ENCODE assay signal across 30 cellular contexts in genomic region chr10:995559-995926, GRCh38. TPM values are rescaled to one million over a fixed set of nuclear protein-coding genes. Genes with fewer than 3 reads are reported as not detected.
A peak's percentile ranks its signal among the peaks of the same experiment; 100 is the strongest.
DNase-seq lines count a peak whose midpoint lies in the region; ATAC-seq and TF ChIP-seq lines count a peak whose summit lies in the region.
"Had no signal": no experiment of that assay in that cellular context is flagged by ENCODE, and none has a peak within 500 bp of the region (broad histone marks: within the 10 kb centered on the region; RNA-seq: fewer than 3 reads in every experiment).

No MANE protein-coding gene starts in this region.

- H3K27ac ChIP-seq in DND-41 (ENCODE audit: low read length): no peak overlapping the region
- no peak overlapping the region for H3K27ac ChIP-seq in mesendoderm (ENCODE audit: low read depth, low read length)
- no peak overlapping the region for H3K27ac ChIP-seq in uterus
- H3K27ac ChIP-seq: epithelial cell of prostate, HL-60, neutrophil, stomach had no signal

- H3K4ac ChIP-seq in mesendoderm (ENCODE audit: low read depth, low read length): no peak overlapping the region

- H3K4me3 Mint-ChIP-seq in activated T-cell treated with anti-CD3 and anti-CD28 coated beads, Interleukin-2, amount 50 U/mL, for 72 hours: no peak overlapping the region
- no peak overlapping the region for H3K4me3 Mint-ChIP-seq in activated T-cell treated with anti-CD3 and anti-CD28 coated beads, Interleukin-2, amount 50 U/mL, for 4 hours
- no peak overlapping the region for H3K4me3 Mint-ChIP-seq in activated T-helper 17 cell treated with anti-CD3 and anti-CD28 coated beads, Interleukin-2, amount 50 U/mL, for 72 hours
- H3K4me3 Mint-ChIP-seq: activated naive CD8-positive, alpha-beta T cell treated with anti-CD3 and anti-CD28 coated beads for 36 hours had no signal

- no peak for ATAC-seq in activated T-cell treated with anti-CD3 and anti-CD28 coated beads, Interleukin-2, amount 50 U/mL, for 72 hours (replicated peaks in 1 of 2)
- ATAC-seq in activated T-cell treated with anti-CD3 and anti-CD28 coated beads, Interleukin-2, amount 50 U/mL, for 4 hours: no peak
- ATAC-seq in DND-41 (ENCODE audit: insufficient read depth, low read depth): peak; percentile 36; the same call in 1 of the 3 replicates
- ATAC-seq in activated T-helper 17 cell treated with anti-CD3 and anti-CD28 coated beads, Interleukin-2, amount 50 U/mL, for 72 hours (replicated peaks): no peak
- ATAC-seq: left cardiac atrium, PC-3, right cardiac atrium had no signal

- no peak overlapping the region for H3K56ac ChIP-seq in mesendoderm (ENCODE audit: low read length)

- H3K9me3 ChIP-seq in DND-41 (ENCODE audit: insufficient read depth, low read length, severe bottlenecking): no peaks in the 10 kb centered on the region
- no peaks in the 10 kb centered on the region for H3K9me3 ChIP-seq in uterus
- H3K9me3 ChIP-seq: HAP-1, neutrophil, stomach had no signal

- no peak overlapping the region for H3K9ac ChIP-seq in DND-41 (ENCODE audit: low read depth, low read length)
- H3K9ac ChIP-seq in mesendoderm (ENCODE audit: low read length): no peak overlapping the region

- H2AFZ ChIP-seq in DND-41 (ENCODE audit: low read depth, low read length): no peak overlapping the region

- no peak overlapping the region for H3K23ac ChIP-seq in mesendoderm (ENCODE audit: low read length)

- H2AK5ac ChIP-seq in mesendoderm (ENCODE audit: low read length): no peak overlapping the region

- H4K20me1 ChIP-seq in DND-41 (ENCODE audit: insufficient read depth, low read length): peaks cover 37% of the 10 kb centered on the region

- no peaks in the 10 kb centered on the region for H3K27me3 Mint-ChIP-seq in activated T-cell treated with anti-CD3 and anti-CD28 coated beads, Interleukin-2, amount 50 U/mL, for 72 hours (ENCODE audit: low read depth)
- H3K27me3 Mint-ChIP-seq in activated T-cell treated with anti-CD3 and anti-CD28 coated beads, Interleukin-2, amount 50 U/mL, for 4 hours (ENCODE audit: low read depth): no peaks in the 10 kb centered on the region
- no peaks in the 10 kb centered on the region for H3K27me3 Mint-ChIP-seq in activated T-helper 17 cell treated with anti-CD3 and anti-CD28 coated beads, Interleukin-2, amount 50 U/mL, for 72 hours
- H3K27me3 Mint-ChIP-seq: activated naive CD8-positive, alpha-beta T cell treated with anti-CD3 and anti-CD28 coated beads for 36 hours; CD4-positive, alpha-beta memory T cell had no signal

- intact Hi-C loops in uterus (cut with DNase I; ENCODE audit: low total_unique reads): no loop called here

- H3K4me3 ChIP-seq in DND-41 (ENCODE audit: low read depth in 1 of 2, low read length in 2 of 2): no peak overlapping the region
- no peak overlapping the region for H3K4me3 ChIP-seq in mesendoderm (ENCODE audit: low read length)
- no peak overlapping the region for H3K4me3 ChIP-seq in uterus
- H3K4me3 ChIP-seq: HAP-1, stomach had no signal

- TF ChIP-seq CTCF in DND-41 (IDR thresholded peaks at IDR 0.05; ENCODE audit: borderline replicate concordance, extremely low read depth, low read length, poor library complexity, severe bottlenecking) (no peak), uterus (IDR thresholded peaks at IDR 0.05) (no peak)

- no peaks in the 10 kb centered on the region for H3K9me3 Mint-ChIP-seq in activated T-cell treated with anti-CD3 and anti-CD28 coated beads, Interleukin-2, amount 50 U/mL, for 72 hours
- H3K9me3 Mint-ChIP-seq in activated T-cell treated with anti-CD3 and anti-CD28 coated beads, Interleukin-2, amount 50 U/mL, for 4 hours: no peaks in the 10 kb centered on the region
- H3K9me3 Mint-ChIP-seq in activated T-helper 17 cell treated with anti-CD3 and anti-CD28 coated beads, Interleukin-2, amount 50 U/mL, for 72 hours: no peaks in the 10 kb centered on the region
- H3K9me3 Mint-ChIP-seq: activated naive CD8-positive, alpha-beta T cell treated with anti-CD3 and anti-CD28 coated beads for 36 hours; CD4-positive, alpha-beta memory T cell had no signal

- peaks cover 22% of the 10 kb centered on the region for H3K79me1 ChIP-seq in mesendoderm (ENCODE audit: low read length)

- DNase-seq in activated T-cell treated with anti-CD3 and anti-CD28 coated beads, Interleukin-2, amount 50 U/mL, for 72 hours: no peak
- DNase-seq in activated T-cell treated with anti-CD3 and anti-CD28 coated beads, Interleukin-2, amount 50 U/mL, for 4 hours: no peak
- DNase-seq in DND-41 (no peak), mesenteric fat pad (ENCODE audit: low spot score) (peak; percentile 37), NCI-H2029 treated with DMSO at 0.1 percent for 48 hours (lab: John Stamatoyannopoulos, UW) (no peak), mesendoderm (no peak), uterus (no peak)
- DNase-seq: activated naive CD8-positive, alpha-beta T cell treated with anti-CD3 and anti-CD28 coated beads for 36 hours; aorta; CD4-positive, alpha-beta memory T cell; effector CD4-positive, alpha-beta T cell; hippocampal formation; left cardiac atrium; NCI-H2029; NCI-H526; NK-92 treated with Interleukin-12 subunit alpha and Interleukin-12 subunit beta, amount 100 ng/mL, for 24 hours; PC-3; posterior cingulate gyrus; right cardiac atrium; SHP77 treated with DMSO at 0.1 percent for 48 hours; stimulated activated CD8-positive, alpha-beta memory T cell treated with anti-CD3 and anti-CD28 coated beads, Interleukin-4, amount 100 ng/mL, for 48 hours; stomach had no signal

- peak overlapping the region; percentile 55 for H3K27ac Mint-ChIP-seq in activated T-cell treated with anti-CD3 and anti-CD28 coated beads, Interleukin-2, amount 50 U/mL, for 72 hours
- peak overlapping the region; percentile 26 for H3K27ac Mint-ChIP-seq in activated T-helper 17 cell treated with anti-CD3 and anti-CD28 coated beads, Interleukin-2, amount 50 U/mL, for 72 hours
- H3K27ac Mint-ChIP-seq: activated naive CD8-positive, alpha-beta T cell treated with anti-CD3 and anti-CD28 coated beads for 36 hours had no signal

- H3K4me1 ChIP-seq in DND-41 (ENCODE audit: insufficient read depth, low read length): peaks cover 7% of the 10 kb centered on the region
- no peaks in the 10 kb centered on the region for H3K4me1 ChIP-seq in mesendoderm (ENCODE audit: control insufficient read depth, low read depth, low read length)
- H3K4me1 ChIP-seq in uterus: no peaks in the 10 kb centered on the region
- H3K4me1 ChIP-seq: HAP-1 had no signal

- H3K36me3 Mint-ChIP-seq in activated T-cell treated with anti-CD3 and anti-CD28 coated beads, Interleukin-2, amount 50 U/mL, for 72 hours (ENCODE audit: insufficient read depth in 2 of 2): peaks cover 20 to 54% of the 10 kb centered on the region in 2 donors
- peaks cover 67% of the 10 kb centered on the region for H3K36me3 Mint-ChIP-seq in activated T-cell treated with anti-CD3 and anti-CD28 coated beads, Interleukin-2, amount 50 U/mL, for 4 hours (ENCODE audit: insufficient read depth)
- peaks cover 96% of the 10 kb centered on the region for H3K36me3 Mint-ChIP-seq in activated T-helper 17 cell treated with anti-CD3 and anti-CD28 coated beads, Interleukin-2, amount 50 U/mL, for 72 hours (ENCODE audit: low read depth)

- no peak for TF ChIP-seq POLR2A in uterus (IDR thresholded peaks at IDR 0.05)

- H3K27me3 ChIP-seq in DND-41 (ENCODE audit: insufficient read depth, low read length, poor library complexity) (no peaks in the 10 kb centered on the region), mesendoderm (ENCODE audit: insufficient read depth, low read length, poor library complexity) (no peaks in the 10 kb centered on the region), uterus (no peaks in the 10 kb centered on the region)
- H3K27me3 ChIP-seq: neutrophil, stomach had no signal

- no peak overlapping the region for H3K4me2 ChIP-seq in DND-41 (ENCODE audit: insufficient read depth, low read length)
- H3K4me2 ChIP-seq in mesendoderm (ENCODE audit: low read length): no peak overlapping the region

- no peak overlapping the region for H2BK15ac ChIP-seq in mesendoderm (replicated peaks; ENCODE audit: low read depth)

- H3K4me1 Mint-ChIP-seq in activated T-cell treated with anti-CD3 and anti-CD28 coated beads, Interleukin-2, amount 50 U/mL, for 72 hours (ENCODE audit: low read depth): peaks cover 18% of the 10 kb centered on the region
- H3K4me1 Mint-ChIP-seq in activated T-cell treated with anti-CD3 and anti-CD28 coated beads, Interleukin-2, amount 50 U/mL, for 4 hours (ENCODE audit: low read depth): peaks cover 14% of the 10 kb centered on the region
- peaks cover 11% of the 10 kb centered on the region for H3K4me1 Mint-ChIP-seq in activated T-helper 17 cell treated with anti-CD3 and anti-CD28 coated beads, Interleukin-2, amount 50 U/mL, for 72 hours

- H3K36me3 ChIP-seq in DND-41 (ENCODE audit: insufficient read depth, low read length) (peaks cover 86% of the 10 kb centered on the region), mesendoderm (ENCODE audit: control insufficient read depth, insufficient read depth, low read length) (peaks cover 28% of the 10 kb centered on the region), uterus (no peaks in the 10 kb centered on the region)

- H4K5ac ChIP-seq in mesendoderm (ENCODE audit: low read length): no peak overlapping the region

- no peak overlapping the region for H4K8ac ChIP-seq in mesendoderm (ENCODE audit: low read depth, low read length)

- no CpG with 5 or more reads among the region's 7 CpGs for WGBS in mesendoderm (ENCODE audit: extremely low coverage, insufficient coverage, low lambda C conversion rate)

- no peak overlapping the region for H2BK5ac ChIP-seq in mesendoderm (ENCODE audit: low read length)

- H3K18ac ChIP-seq in mesendoderm (ENCODE audit: low read length): no peak overlapping the region

- H3K79me2 ChIP-seq in DND-41 (ENCODE audit: insufficient read depth, low read length) (peaks cover 71% of the 10 kb centered on the region), mesendoderm (ENCODE audit: control insufficient read depth, insufficient read depth, low read length) (peaks cover 34% of the 10 kb centered on the region)

- H2BK120ac ChIP-seq in mesendoderm (ENCODE audit: low read depth, low read length): no peak overlapping the region

RNA-seq across cellular contexts. Expression of gene GTPBP4, which starts 7.3 kb away (rescaled TPM):
- total RNA-seq in activated T-cell treated with anti-CD3 and anti-CD28 coated beads, Interleukin-2, amount 50 U/mL, for 72 hours: 10 to 100 TPM; 76.9 to 78.1 TPM
- total RNA-seq in activated T-cell treated with anti-CD3 and anti-CD28 coated beads, Interleukin-2, amount 50 U/mL, for 4 hours: 100 to 1,000 TPM; 223 to 244 (median 226) TPM
- total RNA-seq in activated T-helper 17 cell treated with anti-CD3 and anti-CD28 coated beads, Interleukin-2, amount 50 U/mL, for 72 hours: 100 to 1,000 TPM in 1 of 2 donors, 10 to 100 TPM in 1; 68.6 to 101 TPM
- total RNA-seq in mesenteric fat pad: 59.9 TPM
- polyA plus RNA-seq in mesendoderm (2013, experiment 1 of 2): 66.3 TPM
- 64.8 TPM for polyA plus RNA-seq in mesendoderm (2013, experiment 2 of 2)
- total RNA-seq in uterus: 10 to 100 TPM; 10.5 to 49.0 (median 20.1) TPM

RNA-seq across cellular contexts. Expression of gene IDI2, which starts 30.1 kb away (rescaled TPM):
- not detected for total RNA-seq in activated T-cell treated with anti-CD3 and anti-CD28 coated beads, Interleukin-2, amount 50 U/mL, for 72 hours
- not detected for total RNA-seq in activated T-cell treated with anti-CD3 and anti-CD28 coated beads, Interleukin-2, amount 50 U/mL, for 4 hours
- under 1 TPM in 1 of 2 donors, not detected in 1; 0.26 TPM for total RNA-seq in activated T-helper 17 cell treated with anti-CD3 and anti-CD28 coated beads, Interleukin-2, amount 50 U/mL, for 72 hours
- total RNA-seq in mesenteric fat pad (not detected), uterus (not detected)
- polyA plus RNA-seq in mesendoderm (2013, experiment 1 of 2): not detected
- not detected for polyA plus RNA-seq in mesendoderm (2013, experiment 2 of 2)
- total RNA-seq: activated CD8-positive, alpha-beta memory T cell treated with anti-CD3 and anti-CD28 coated beads for 36 hours; activated naive CD8-positive, alpha-beta T cell treated with anti-CD3 and anti-CD28 coated beads for 36 hours; aorta; bronchial epithelial cell; CD4-positive, alpha-beta memory T cell; left cardiac atrium; PC-3; T-helper 2 cell treated with Interferon-gamma antibody and Interleukin-4, amounts not matched to agents 100 ng/mL and 5 ng/mL, for 36 hours had no signal
- polyA plus RNA-seq: CD4-positive, alpha-beta memory T cell; stomach had no signal

RNA-seq across cellular contexts. Expression of gene IDI1, which starts 53.4 kb away (rescaled TPM):
- total RNA-seq in activated T-cell treated with anti-CD3 and anti-CD28 coated beads, Interleukin-2, amount 50 U/mL, for 72 hours: 10 to 100 TPM; 37.4 to 46.7 TPM
- total RNA-seq in activated T-cell treated with anti-CD3 and anti-CD28 coated beads, Interleukin-2, amount 50 U/mL, for 4 hours: 10 to 100 TPM; 38.9 to 46.8 (median 44.6) TPM
- total RNA-seq in activated T-helper 17 cell treated with anti-CD3 and anti-CD28 coated beads, Interleukin-2, amount 50 U/mL, for 72 hours: 10 to 100 TPM; 59.0 to 87.9 TPM
- total RNA-seq in mesenteric fat pad (32.3 TPM), uterus (10 to 100 TPM; 10.8 to 64.2 (median 17.9) TPM)
- polyA plus RNA-seq in mesendoderm (2013, experiment 1 of 2): 131 TPM
- 142 TPM for polyA plus RNA-seq in mesendoderm (2013, experiment 2 of 2)
